Comparison of ENCODE assay signal across 11 cellular contexts in genomic region chr19:2394054-2394668, GRCh38. TPM values are rescaled to one million over a fixed set of nuclear protein-coding genes. Genes with fewer than 3 reads are reported as not detected.
DNase-seq lines count a peak whose midpoint lies in the region; ATAC-seq and TF ChIP-seq lines count a peak whose summit lies in the region.
"Had no signal": no experiment of that assay in that cellular context is flagged by ENCODE, and none has a peak within 500 bp of the region (broad histone marks: within the 10 kb centered on the region; RNA-seq: fewer than 3 reads in every experiment).

No MANE protein-coding gene starts in this region.

- no peak overlapping the region for H3K27ac Mint-ChIP-seq in activated T-cell treated with anti-CD3 and anti-CD28 coated beads, Interleukin-2, amount 50 U/mL, for 24 hours

- H3K36me3 Mint-ChIP-seq in activated T-cell treated with anti-CD3 and anti-CD28 coated beads, Interleukin-2, amount 50 U/mL, for 24 hours (ENCODE audit: low read depth): no peaks in the 10 kb centered on the region

- H3K4me1 ChIP-seq in OCI-LY1 (ENCODE audit: insufficient read depth, low read length, severe bottlenecking) (peaks cover 14% of the 10 kb centered on the region), tibial artery (peaks cover 0 to 11% (median 0%) of the 10 kb centered on the region in 4 donors), adrenal gland (replicated peaks in 1 of 2) (no peaks in the 10 kb centered on the region)
- H3K4me1 ChIP-seq: suprapubic skin had no signal

- H3K27me3 Mint-ChIP-seq in activated T-cell treated with anti-CD3 and anti-CD28 coated beads, Interleukin-2, amount 50 U/mL, for 24 hours: peaks cover 6% of the 10 kb centered on the region

- ATAC-seq in GM18858 (IDR thresholded peaks at IDR 0.05; ENCODE audit: unreplicated experiment): no peak

- TF ChIP-seq POLR2A in adrenal gland (IDR thresholded peaks at IDR 0.05): no peak

- H3K36me3 ChIP-seq in OCI-LY1 (ENCODE audit: insufficient read depth, low read length) (no peaks in the 10 kb centered on the region), tibial artery (no peaks in the 10 kb centered on the region), adrenal gland (replicated peaks in 1 of 2) (no peaks in the 10 kb centered on the region), MG63 (no peaks in the 10 kb centered on the region)
- H3K36me3 ChIP-seq: suprapubic skin had no signal

- H3K4me2 ChIP-seq in OCI-LY1 (ENCODE audit: low read length): peak overlapping the region; percentile 49

- no peak for DNase-seq in activated T-cell treated with anti-CD3 and anti-CD28 coated beads, Interleukin-2, amount 50 U/mL, for 24 hours
- DNase-seq in activated T-cell treated with anti-CD3 and anti-CD28 coated beads, Interleukin-2, amount 50 U/mL, for 1 hour: no peak
- DNase-seq in fibroblast of mammary gland (ENCODE audit: low read depth) (no peak), tibial artery (no peak), adrenal gland (no peak), MG63 (no peak)
- DNase-seq: NCI-H510A had no signal

- H3K27me3 ChIP-seq in OCI-LY1 (ENCODE audit: insufficient read depth, low read length): peaks cover 8% of the 10 kb centered on the region; the same call in 1 of the 2 replicates
- H3K27me3 ChIP-seq in tibial artery: peaks cover 0 to 18% of the 10 kb centered on the region in 2 donors
- H3K27me3 ChIP-seq in adrenal gland: peaks cover 3% of the 10 kb centered on the region
- no peaks in the 10 kb centered on the region for H3K27me3 ChIP-seq in MG63

- H3K27ac ChIP-seq in OCI-LY1 (ENCODE audit: low read depth, low read length, poor library complexity, severe bottlenecking) (no peak overlapping the region), tibial artery (peak overlapping the region; percentile 23 to 48), adrenal gland (no peak overlapping the region)
- H3K27ac ChIP-seq: suprapubic skin, VCaP had no signal

- TF ChIP-seq CTCF in OCI-LY1 (IDR thresholded peaks at IDR 0.05; ENCODE audit: low read length): no peak
- TF ChIP-seq CTCF in fibroblast of mammary gland (conservative IDR thresholded peaks at IDR 0.05; ENCODE audit: control insufficient read depth, insufficient read depth, low read depth, low read length): no peak
- TF ChIP-seq CTCF in tibial artery (IDR thresholded peaks at IDR 0.05): no peak
- no peak for TF ChIP-seq CTCF in adrenal gland (IDR thresholded peaks at IDR 0.05)

- peak overlapping the region; percentile 27 for H3K4me3 Mint-ChIP-seq in activated T-cell treated with anti-CD3 and anti-CD28 coated beads, Interleukin-2, amount 50 U/mL, for 24 hours

- WGBS in adrenal gland, 4 donors: 58 to 61% (median 59%) methylated on average over 14 to 15 of the region's 15 CpGs

- no peaks in the 10 kb centered on the region for H3K9me3 ChIP-seq in OCI-LY1 (ENCODE audit: low read length)
- H3K9me3 ChIP-seq in tibial artery: no peaks in the 10 kb centered on the region
- no peaks in the 10 kb centered on the region for H3K9me3 ChIP-seq in adrenal gland (replicated peaks in 1 of 3)
- no peaks in the 10 kb centered on the region for H3K9me3 ChIP-seq in MG63
- H3K9me3 ChIP-seq: suprapubic skin had no signal

- no peaks in the 10 kb centered on the region for H3K9me3 Mint-ChIP-seq in activated T-cell treated with anti-CD3 and anti-CD28 coated beads, Interleukin-2, amount 50 U/mL, for 24 hours

- H3K9me2 ChIP-seq in OCI-LY1 (ENCODE audit: low read depth, low read length): no peaks in the 10 kb centered on the region

- H4K20me1 ChIP-seq in OCI-LY1 (ENCODE audit: insufficient read depth, low read length): no peaks in the 10 kb centered on the region

- intact Hi-C loops in tibial artery (cut with DNase I; ENCODE audit: low total_unique reads) (loop anchor here (5.0 kb wide), 2 partner anchors 157 to 242 kb away; partner anchors contain the start of genes AP3D1, PLEKHJ1 and SF3A2), adrenal gland (cut with DNase I) (loop anchor here in 1 of 2 donors (5.0 kb wide), 2 partner anchors 117 to 237 kb away; no protein-coding TSS in a partner anchor)

- H3K79me2 ChIP-seq in OCI-LY1 (ENCODE audit: insufficient read depth, low read length): no peaks in the 10 kb centered on the region

- no peak overlapping the region for H2AFZ ChIP-seq in OCI-LY1 (ENCODE audit: low read length)

- H3K4me1 Mint-ChIP-seq in activated T-cell treated with anti-CD3 and anti-CD28 coated beads, Interleukin-2, amount 50 U/mL, for 24 hours (ENCODE audit: low read depth): peaks cover 6% of the 10 kb centered on the region

- H3K9ac ChIP-seq in OCI-LY1 (ENCODE audit: low read length): no peak overlapping the region

- H3K4me3 ChIP-seq in OCI-LY1 (ENCODE audit: low read depth, low read length, poor library complexity, severe bottlenecking): no peak overlapping the region
- peak overlapping the region; percentile 23 for H3K4me3 ChIP-seq in fibroblast of mammary gland (ENCODE audit: control insufficient read depth, low read depth, low read length)
- peak overlapping the region; percentile 18 to 29 for H3K4me3 ChIP-seq in tibial artery
- H3K4me3 ChIP-seq in adrenal gland: no peak overlapping the region
- H3K4me3 ChIP-seq in MG63: no peak overlapping the region
- H3K4me3 ChIP-seq: suprapubic skin had no signal

- no peaks in the 10 kb centered on the region for H3F3A ChIP-seq in OCI-LY1 (ENCODE audit: insufficient read depth, low read length)

RNA-seq across cellular contexts. Expression of gene TIMM13, which starts 33.2 kb away (rescaled TPM):
- total RNA-seq in adrenal gland: 100 to 1,000 TPM in 4 of 8 donors, 10 to 100 TPM in 4; 59.6 to 184 (median 96.8) TPM
- 10 to 100 TPM; 32.7 to 96.0 (median 80.1) TPM for polyA plus RNA-seq in adrenal gland
- total RNA-seq in MG63 (2014; rRNA removed; shearing (Covaris generic); ENCODE audit: low replicate concordance): 17.2 and 34.5 TPM in 2 replicates

RNA-seq across cellular contexts. Expression of gene TMPRSS9, which starts 34.1 kb away (rescaled TPM):
- total RNA-seq in adrenal gland: 1 to 10 TPM in 5 of 8 donors, under 1 TPM in 3; 0.32 to 1.7 (median 1.3) TPM
- polyA plus RNA-seq in adrenal gland: under 1 TPM; 0.37 to 0.81 (median 0.40) TPM
- total RNA-seq in MG63 (2014; rRNA removed; shearing (Covaris generic); ENCODE audit: low replicate concordance): not detected in 2 replicates
- total RNA-seq: suprapubic skin had no signal

Comparison
In these comparisons a context has a peak if more than half of its experiments do, and no peak if none do; other contexts are left out.
1. H3K27ac ChIP-seq: peak in tibial artery (2 of 2); none in OCI-LY1 (single experiment) and adrenal gland (0 of 5).
2. H3K4me3 ChIP-seq: peak in fibroblast of mammary gland (single experiment) and tibial artery (2 of 2); none in OCI-LY1 (single experiment), adrenal gland (0 of 4) and MG63 (single experiment).